In genomic region chr10:110747609-110748464, GRCh38 we compare ENCODE assay signal across 13 cellular contexts.
DNase-seq lines count a peak whose midpoint lies in the region; ATAC-seq, FAIRE-seq and TF ChIP-seq lines count a peak whose summit lies in the region.
"Had no signal": no experiment of that assay in that cellular context is flagged by ENCODE, and none has a peak within 500 bp of the region (broad histone marks: within the 10 kb centered on the region; RNA-seq: fewer than 3 reads in every experiment).

No MANE protein-coding gene starts in this region.

- TF ChIP-seq POLR2A in uterus (IDR thresholded peaks at IDR 0.05) (no peak), adrenal gland (IDR thresholded peaks at IDR 0.05) (no peak)

- DNase-seq in right cardiac atrium, result no peak
- no peak for DNase-seq in left cardiac atrium
- peak in 1 of 2 experiments; percentile 70 for DNase-seq in SJSA1 (ENCODE audit: low read depth in 1 of 2, low spot score in 2 of 2)
- no peak for DNase-seq in uterus
- DNase-seq in hepatic stellate cell (ENCODE audit: low spot score), result no peak
- no peak for DNase-seq in adrenal gland
- DNase-seq: activated CD4-positive, alpha-beta T cell treated with anti-CD3 and anti-CD28 coated beads, Interleukin-2, amount 50 U/mL, for 48 hours; cerebellar nuclear complex; MG63; NCI-H524 had no signal

- WGBS in right cardiac atrium, result 76% methylated on average over 2 of the region's 2 CpGs
- WGBS in adrenal gland, 4 donors, result 80 to 87% (median 84%) methylated on average over 2 of the region's 2 CpGs

- H3K4me3 ChIP-seq in right cardiac atrium (ENCODE audit: low read length) (no peak overlapping the region), SJSA1 (no peak overlapping the region), uterus (no peak overlapping the region), adrenal gland (no peak overlapping the region)
- H3K4me3 ChIP-seq: MG63 had no signal

- intact Hi-C loops in right cardiac atrium (cut with DNase I), result loop anchor here (5.0 to 10.0 kb wide), 3 partner anchors 144 to 149 kb away; no protein-coding TSS in a partner anchor
- intact Hi-C loops in left cardiac atrium (cut with DNase I), result loop anchor here (5.0 to 10.0 kb wide), 3 partner anchors 136 to 147 kb away; no protein-coding TSS in a partner anchor
- intact Hi-C loops in uterus (cut with DNase I; ENCODE audit: low total_unique reads), result no loop called here
- intact Hi-C loops in adrenal gland (cut with DNase I), result loop anchor here in 1 of 2 donors (5.0 kb wide), 1 partner anchor 149 kb away; no protein-coding TSS in a partner anchor

- peak; percentile 61 for FAIRE-seq in endometrium (lab: Jason Lieb, UNC)

- H3K27ac ChIP-seq in right cardiac atrium (ENCODE audit: low read length), result peak overlapping the region; percentile 72
- peak overlapping the region; percentile 72 for H3K27ac ChIP-seq in SJSA1
- H3K27ac ChIP-seq in uterus, result peak overlapping the region; percentile 11 to 37
- no peak overlapping the region for H3K27ac ChIP-seq in adrenal gland

- peaks cover 12% of the 10 kb centered on the region for H3K4me1 ChIP-seq in right cardiac atrium (ENCODE audit: control insufficient read depth, insufficient read depth, low read length)
- H3K4me1 ChIP-seq in SJSA1 (replicated peaks), result peaks cover 24% of the 10 kb centered on the region
- no peaks in the 10 kb centered on the region for H3K4me1 ChIP-seq in uterus
- no peaks in the 10 kb centered on the region for H3K4me1 ChIP-seq in adrenal gland (replicated peaks in 1 of 2)

- H3K36me3 ChIP-seq in SJSA1, result peaks cover 6% of the 10 kb centered on the region
- no peaks in the 10 kb centered on the region for H3K36me3 ChIP-seq in uterus
- H3K36me3 ChIP-seq in adrenal gland (replicated peaks in 1 of 2), result no peaks in the 10 kb centered on the region
- H3K36me3 ChIP-seq: MG63 had no signal

- H3K9me3 ChIP-seq in right cardiac atrium (ENCODE audit: control insufficient read depth, low read length) (no peaks in the 10 kb centered on the region), SJSA1 (replicated peaks) (peaks cover 7% of the 10 kb centered on the region), uterus (no peaks in the 10 kb centered on the region), adrenal gland (replicated peaks in 1 of 3) (no peaks in the 10 kb centered on the region)
- H3K9me3 ChIP-seq: MG63 had no signal

- no peak for ATAC-seq in right cardiac atrium
- no peak for ATAC-seq in left cardiac atrium
- no peak for ATAC-seq in GM19328 (IDR thresholded peaks at IDR 0.05; ENCODE audit: unreplicated experiment)
- ATAC-seq: sciatic nerve had no signal

- no peaks in the 10 kb centered on the region for H3K27me3 ChIP-seq in right cardiac atrium (ENCODE audit: control insufficient read depth, insufficient read depth)
- H3K27me3 ChIP-seq in SJSA1 (replicated peaks), result no peaks in the 10 kb centered on the region
- no peaks in the 10 kb centered on the region for H3K27me3 ChIP-seq in uterus
- no peaks in the 10 kb centered on the region for H3K27me3 ChIP-seq in adrenal gland
- H3K27me3 ChIP-seq: MG63 had no signal

- TF ChIP-seq CTCF in uterus (IDR thresholded peaks at IDR 0.05) (no peak), adrenal gland (IDR thresholded peaks at IDR 0.05) (no peak)

Comparison
In these comparisons a context has a peak if more than half of its experiments do, and no peak if none do; other contexts are left out.
1. H3K27ac ChIP-seq: peak in right cardiac atrium (single experiment), SJSA1 (single experiment) and uterus (2 of 2); none in adrenal gland (0 of 5).